In the genomic region with DNA sequence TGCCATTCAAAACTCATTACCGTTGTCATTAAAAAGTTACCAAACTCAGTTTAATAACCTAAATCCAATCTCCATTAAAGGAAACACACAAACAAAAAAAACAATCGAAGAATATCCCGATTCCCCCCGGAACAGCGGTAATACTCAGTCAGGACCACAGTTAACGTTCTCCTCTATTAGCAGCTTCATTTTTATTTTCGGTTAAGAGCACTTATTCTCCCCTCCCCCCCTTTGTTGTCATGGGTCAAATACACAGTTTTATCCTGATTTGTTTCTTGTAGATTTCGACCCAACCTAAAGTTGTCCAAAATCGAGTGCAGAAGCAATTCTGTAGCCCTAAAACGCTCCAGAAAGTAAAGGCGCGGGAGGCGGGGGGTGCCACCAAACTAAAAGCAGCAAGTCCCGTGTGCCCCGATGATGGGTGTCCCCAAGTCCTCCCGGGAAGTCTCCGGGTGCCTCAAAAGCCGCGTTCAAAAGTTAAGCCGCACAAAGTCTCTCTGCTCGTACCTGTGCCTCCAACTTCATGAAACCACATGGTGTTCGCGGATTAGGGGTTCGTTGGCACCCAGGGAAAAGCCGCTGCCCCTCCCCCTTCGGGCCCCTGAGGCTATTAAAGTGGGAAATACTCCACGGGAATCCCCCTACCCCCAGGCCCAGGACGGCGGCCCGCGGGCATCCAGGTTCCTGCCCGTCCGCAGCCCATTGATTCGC, we compare ENCODE assay signal across 8 cellular contexts. TPM values are rescaled to one million over a fixed set of nuclear protein-coding genes. Genes with fewer than 3 reads are reported as not detected.
DNase-seq lines count a peak whose midpoint lies in the region; ATAC-seq and TF ChIP-seq lines count a peak whose summit lies in the region.

No MANE protein-coding gene starts in this region.

- H3K27me3 ChIP-seq in foreskin keratinocyte (no peaks in the 10 kb centered on the region), parathyroid adenoma (ENCODE audit: control insufficient read depth, insufficient read depth, low read length) (no peaks in the 10 kb centered on the region)

- peak; percentile 5 for ATAC-seq in GM19397 (IDR thresholded peaks at IDR 0.05; ENCODE audit: unreplicated experiment)
- ATAC-seq in foreskin keratinocyte: no peak
- no peak for ATAC-seq in GM19351 (IDR thresholded peaks at IDR 0.05; ENCODE audit: unreplicated experiment)
- no peak for ATAC-seq in GM18870 (IDR thresholded peaks at IDR 0.05; ENCODE audit: unreplicated experiment)

- peak overlapping the region; percentile 87 for H2AFZ ChIP-seq in parathyroid adenoma

- no peaks in the 10 kb centered on the region for H3K4me1 ChIP-seq in foreskin keratinocyte
- H3K4me1 ChIP-seq in parathyroid adenoma: no peaks in the 10 kb centered on the region

- peaks cover 2% of the 10 kb centered on the region for H3K79me2 ChIP-seq in parathyroid adenoma

- peak overlapping the region; percentile 84 for H3K4me2 ChIP-seq in parathyroid adenoma (ENCODE audit: low read length)

- TF ChIP-seq CTCF in foreskin keratinocyte (conservative IDR thresholded peaks at IDR 0.05) (no peak), parathyroid adenoma (IDR thresholded peaks at IDR 0.05) (no peak)

- peak overlapping the region; percentile 73 for H3K9ac ChIP-seq in parathyroid adenoma

- DNase-seq in activated T-cell treated with anti-CD3 and anti-CD28 coated beads, Interleukin-2, amount 50 U/mL, for 48 hours: peak; percentile 59 to 60
- DNase-seq in foreskin keratinocyte: no peak
- DNase-seq in COLO829 (ENCODE audit: low spot score): no peak

- H3K27ac ChIP-seq in KOPT-K1 (ENCODE audit: low read depth, low read length, poor library complexity, severe bottlenecking): peak overlapping the region; percentile 97
- H3K27ac ChIP-seq in foreskin keratinocyte: peak overlapping the region; percentile 100
- H3K27ac ChIP-seq in parathyroid adenoma: peak overlapping the region; percentile 97

- H3K36me3 ChIP-seq in KOPT-K1 (ENCODE audit: insufficient read depth, low read length): peaks cover 39% of the 10 kb centered on the region
- H3K36me3 ChIP-seq in parathyroid adenoma (ENCODE audit: control insufficient read depth, insufficient read depth, low read length): no peaks in the 10 kb centered on the region

- H3K4me3 ChIP-seq in parathyroid adenoma (ENCODE audit: low read depth, low read length): peak overlapping the region; percentile 90

- H3K9me3 ChIP-seq in KOPT-K1 (ENCODE audit: insufficient read depth, low read length, poor library complexity, severe bottlenecking) (no peaks in the 10 kb centered on the region), parathyroid adenoma (ENCODE audit: control insufficient read depth, low read length) (no peaks in the 10 kb centered on the region)

RNA-seq across cellular contexts. Expression of gene SUMO2, which starts 1.0 kb away (rescaled TPM):
- 284 and 299 TPM in 2 replicates for total RNA-seq in foreskin keratinocyte
- polyA plus RNA-seq in foreskin keratinocyte: 326 and 355 TPM in 2 replicates

RNA-seq across cellular contexts. Expression of gene NUP85, which starts 23.7 kb away (rescaled TPM):
- 74.4 and 81.5 TPM in 2 replicates for total RNA-seq in foreskin keratinocyte
- 55.9 and 66.9 TPM in 2 replicates for polyA plus RNA-seq in foreskin keratinocyte

RNA-seq across cellular contexts. Expression of gene JPT1, which starts 27.5 kb away (rescaled TPM):
- total RNA-seq in foreskin keratinocyte: 463 and 622 TPM in 2 replicates
- polyA plus RNA-seq in foreskin keratinocyte: 705 and 905 TPM in 2 replicates

RNA-seq across cellular contexts. Expression of gene NT5C, which starts 50.2 kb away (rescaled TPM):
- 76.5 and 76.8 TPM in 2 replicates for total RNA-seq in foreskin keratinocyte
- 109 and 111 TPM in 2 replicates for polyA plus RNA-seq in foreskin keratinocyte

Comparison
In these comparisons a context has a peak if more than half of its experiments do, and no peak if none do; other contexts are left out.
1. DNase-seq: peak in activated T-cell treated with anti-CD3 and anti-CD28 coated beads, Interleukin-2, amount 50 U/mL, for 48 hours (2 of 2); none in foreskin keratinocyte (0 of 2) and COLO829 (single experiment).
2. Peak in every context shown above with its lines, with median percentiles within 50 percentile points of each other: H3K27ac ChIP-seq.